1 cellular context compared by ENCODE assay signal in genomic region chr16:11201498-11202259, GRCh38.
TF ChIP-seq lines count a peak whose summit lies in the region.

No MANE protein-coding gene starts in this region.

TF ChIP-seq in K562, 482 proteins besides CTCF, POLR2A, EP300 and RAD21 (continued from another document and continues in another):
- TF ChIP-seq MLLT1 (IDR thresholded peaks at IDR 0.05) (no peak), SRSF7 (optimal IDR thresholded peaks at IDR 0.05; ENCODE audit: low read depth, low read length) (no peak), U2AF1 (optimal IDR thresholded peaks at IDR 0.05; ENCODE audit: low read depth, low read length) (no peak), HEY1 (CRISPR knock-in tag; IDR thresholded peaks at IDR 0.05; ENCODE audit: borderline replicate concordance) (no peak), PML (IDR thresholded peaks at IDR 0.05; ENCODE audit: low read length) (no peak), ZNF436 (CRISPR knock-in tag; IDR thresholded peaks at IDR 0.05) (no peak), HDAC2 (IDR thresholded peaks at IDR 0.05) (peak; percentile 78; the same call in 1 of the 2 replicates), ZHX1 (conservative IDR thresholded peaks at IDR 0.05; ENCODE audit: low read length) (no peak), BRD9 (IDR thresholded peaks at IDR 0.05; ENCODE audit: low read depth, partially characterized antibody) (peak; percentile 82), DLX4 (CRISPR knock-in tag; IDR thresholded peaks at IDR 0.05) (no peak), SFPQ (IDR thresholded peaks at IDR 0.05; ENCODE audit: low read depth, low read length) (no peak), ZNF785 (CRISPR knock-in tag; IDR thresholded peaks at IDR 0.05) (no peak), ZNF23 (CRISPR knock-in tag; IDR thresholded peaks at IDR 0.05) (no peak), ZNF696 (CRISPR knock-in tag; conservative IDR thresholded peaks at IDR 0.05) (no peak), CREB3L1 (IDR thresholded peaks at IDR 0.05; ENCODE audit: borderline replicate concordance, low read depth) (no peak), E2F1 (CRISPR knock-in tag; IDR thresholded peaks at IDR 0.05) (no peak), ZNF224 (CRISPR knock-in tag; IDR thresholded peaks at IDR 0.05) (no peak), TFAM (CRISPR knock-in tag; conservative IDR thresholded peaks at IDR 0.05) (no peak), EZH2 (IDR thresholded peaks at IDR 0.05; ENCODE audit: borderline replicate concordance, low read depth, low read length) (no peak), TRIM28 (IDR thresholded peaks at IDR 0.05) (peak; percentile 39; the same call in 1 of the 2 replicates), IRF9 (tag; IDR thresholded peaks at IDR 0.05) (no peak), HES1 (IDR thresholded peaks at IDR 0.05; ENCODE audit: low read depth) (peak; percentile 54), ZBTB43 (CRISPR knock-in tag; IDR thresholded peaks at IDR 0.05) (no peak), MED1 (CRISPR knock-in tag; IDR thresholded peaks at IDR 0.05; ENCODE audit: borderline replicate concordance) (no peak), USF2 (CRISPR knock-in tag; IDR thresholded peaks at IDR 0.05) (no peak), RUNX1 (IDR thresholded peaks at IDR 0.05; ENCODE audit: low read depth) (no peak), RNF219 (CRISPR knock-in tag; IDR thresholded peaks at IDR 0.05) (no peak), ZNF644 (tag; IDR thresholded peaks at IDR 0.05; ENCODE audit: low read depth) (no peak), XRCC4 (IDR thresholded peaks at IDR 0.05; ENCODE audit: extremely low read depth, insufficient read depth, insufficient read length) (no peak), ILK (tag; IDR thresholded peaks at IDR 0.05; ENCODE audit: borderline replicate concordance, low read depth) (no peak), BRD4 (IDR thresholded peaks at IDR 0.05) (no peak), ZNF165 (CRISPR knock-in tag; IDR thresholded peaks at IDR 0.05; ENCODE audit: borderline replicate concordance) (no peak), HCFC1 (IDR thresholded peaks at IDR 0.05; ENCODE audit: low read depth, low read length) (peak; percentile 10; the same call in 1 of the 2 replicates), CHCHD3 (CRISPR knock-in tag; IDR thresholded peaks at IDR 0.05) (no peak), MCM7 (IDR thresholded peaks at IDR 0.05) (no peak), GATAD2A (IDR thresholded peaks at IDR 0.05) (peak; percentile 92; the same call in 1 of the 2 replicates), TSHZ1 (CRISPR knock-in tag; IDR thresholded peaks at IDR 0.05) (no peak), ZNF282 (CRISPR knock-in tag; IDR thresholded peaks at IDR 0.05) (no peak), CBX2 (IDR thresholded peaks at IDR 0.05; ENCODE audit: insufficient read depth, low read length, poor library complexity, severe bottlenecking) (no peak), ZNF77 (CRISPR knock-in tag; IDR thresholded peaks at IDR 0.05) (no peak), ZNF766 (CRISPR knock-in tag; conservative IDR thresholded peaks at IDR 0.05) (0 out of 2 replicates have a peak, but pooled peaks have one; percentile 61), GATA2 (CRISPR knock-in tag; IDR thresholded peaks at IDR 0.05) (peak; percentile 64)
